In genomic region chr14:20499108-20499507, GRCh38 we compare ENCODE assay signal across 19 cellular contexts. TPM values are rescaled to one million over a fixed set of nuclear protein-coding genes. Genes with fewer than 3 reads are reported as not detected.
DNase-seq lines count a peak whose midpoint lies in the region; ATAC-seq, FAIRE-seq and TF ChIP-seq lines count a peak whose summit lies in the region.
"Had no signal": no experiment of that assay in that cellular context is flagged by ENCODE, and none has a peak within 500 bp of the region (broad histone marks: within the 10 kb centered on the region; RNA-seq: fewer than 3 reads in every experiment).

No MANE protein-coding gene starts in this region.

- H2BK5ac ChIP-seq in H1 (ENCODE audit: low read depth, low read length) = no peak overlapping the region

- no peak overlapping the region for H2AK5ac ChIP-seq in H1 (ENCODE audit: low read depth, low read length)

- no peak overlapping the region for H2BK15ac ChIP-seq in H1 (ENCODE audit: low read length)

- H3K27ac ChIP-seq in heart left ventricle = peak overlapping the region; percentile 59 to 87 (median 70)
- no peak overlapping the region for H3K27ac ChIP-seq in H1 (ENCODE audit: low read depth, low read length)
- no peak overlapping the region for H3K27ac ChIP-seq in tibial artery
- H3K27ac ChIP-seq: cardiac muscle cell, upper lobe of left lung, WERI-Rb-1 had no signal

- no peaks in the 10 kb centered on the region for H3K36me3 Mint-ChIP-seq in stimulated activated effector memory CD8-positive, alpha-beta T cell treated with anti-CD3 and anti-CD28 coated beads, Interleukin-12 subunit alpha, Interleukin-12 subunit beta, amount 100 ng/mL, for 72 hours
- H3K36me3 Mint-ChIP-seq in naive thymus-derived CD8-positive, alpha-beta T cell = peaks cover 0 to 3% (median 0%) of the 10 kb centered on the region in 3 donors

- H3K9ac ChIP-seq in H1 (replicated peaks in 1 of 4; ENCODE audit: extremely low read depth in 1 of 4, low read depth in 3 of 4, low read length in 3 of 4) = no peak overlapping the region
- H3K9ac ChIP-seq: SK-N-SH had no signal

- CTCF ChIA-PET in H1 (lab: Charles Lee; ENCODE audit: partially characterized antibody) = interaction anchor here (2.4 kb wide), 1 partner anchor 12 kb away, joined by 14 read pairs; no protein-coding TSS in a partner anchor

- H2BK20ac ChIP-seq in H1 (ENCODE audit: low read length) = no peak overlapping the region

- TF ChIP-seq RAD21 in H1 (IDR thresholded peaks at IDR 0.05 in 1 of 2, conservative IDR thresholded peaks at IDR 0.05 in 1 of 2; ENCODE audit: low read depth in 2 of 2, low read length in 2 of 2) = no peak

- no peak overlapping the region for H2BK12ac ChIP-seq in H1 (ENCODE audit: low read depth, low read length)

- no peak overlapping the region for H3K4me3 Mint-ChIP-seq in stimulated activated effector memory CD8-positive, alpha-beta T cell treated with anti-CD3 and anti-CD28 coated beads, Interleukin-12 subunit alpha, Interleukin-12 subunit beta, amount 100 ng/mL, for 72 hours
- no peak overlapping the region for H3K4me3 Mint-ChIP-seq in naive thymus-derived CD8-positive, alpha-beta T cell
- H3K4me3 Mint-ChIP-seq: activated naive CD8-positive, alpha-beta T cell treated with anti-CD3 and anti-CD28 coated beads, Interleukin-2, amount 10 ng/mL, durations not matched to agents 7 days and 5 days had no signal

- H3K36me3 ChIP-seq in heart left ventricle = no peaks in the 10 kb centered on the region
- H3K36me3 ChIP-seq in H1 (ENCODE audit: control insufficient read depth in 2 of 4, insufficient read depth in 4 of 4, low read length in 3 of 4) = no peaks in the 10 kb centered on the region
- H3K36me3 ChIP-seq in tibial artery = no peaks in the 10 kb centered on the region
- H3K36me3 ChIP-seq: cardiac muscle cell, upper lobe of left lung, WERI-Rb-1 had no signal

- TF ChIP-seq EP300 in H1 (IDR thresholded peaks at IDR 0.05; ENCODE audit: borderline replicate concordance in 1 of 2, low read depth in 2 of 2, low read length in 2 of 2) = no peak

- peaks cover 17% of the 10 kb centered on the region for H3K4me1 Mint-ChIP-seq in stimulated activated effector memory CD8-positive, alpha-beta T cell treated with anti-CD3 and anti-CD28 coated beads, Interleukin-12 subunit alpha, Interleukin-12 subunit beta, amount 100 ng/mL, for 72 hours
- peaks cover 21 to 44% (median 23%) of the 10 kb centered on the region in 4 donors for H3K4me1 Mint-ChIP-seq in naive thymus-derived CD8-positive, alpha-beta T cell

- TF ChIP-seq CTCF in heart left ventricle (IDR thresholded peaks at IDR 0.05) (no peak), H1 (IDR thresholded peaks at IDR 0.05; ENCODE audit: control extremely low read depth in 1 of 3, insufficient read depth in 1 of 3, low read depth in 1 of 3, low read length in 3 of 3) (no peak), tibial artery (IDR thresholded peaks at IDR 0.05) (no peak)

- peaks cover 0 to 1% (median 0%) of the 10 kb centered on the region in 5 donors for H3K27me3 Mint-ChIP-seq in naive thymus-derived CD8-positive, alpha-beta T cell
- H3K27me3 Mint-ChIP-seq: activated naive CD8-positive, alpha-beta T cell treated with anti-CD3 and anti-CD28 coated beads, Interleukin-2, amount 10 ng/mL, durations not matched to agents 7 days and 5 days had no signal

- no peak for DNase-seq in heart left ventricle
- no peak for DNase-seq in cardiac septum (ENCODE audit: low spot score)
- DNase-seq in M059J (ENCODE audit: low read depth) = peak; percentile 38
- DNase-seq in H1 (ENCODE audit: low read depth in 1 of 2, low spot score in 2 of 2) = peak in 1 of 2 experiments; percentile 13
- DNase-seq in stimulated activated effector memory CD8-positive, alpha-beta T cell treated with anti-CD3 and anti-CD28 coated beads, Interleukin-12 subunit alpha, Interleukin-12 subunit beta, amount 100 ng/mL, for 72 hours (ENCODE audit: low spot score in 2 of 2) = no peak
- DNase-seq in DMS153 (lab: John Stamatoyannopoulos, UW) = no peak
- DNase-seq in naive thymus-derived CD8-positive, alpha-beta T cell = no peak
- DNase-seq in tibial artery = no peak
- DNase-seq: activated CD8-positive, alpha-beta memory T cell treated with anti-CD3 and anti-CD28 coated beads, Interleukin-2, amount 50 U/mL, for 48 hours; activated naive CD8-positive, alpha-beta T cell treated with anti-CD3 and anti-CD28 coated beads, Interleukin-2, amount 10 ng/mL, durations not matched to agents 7 days and 5 days; NCI-H187; NK-92 treated with Interleukin-12 subunit alpha and Interleukin-12 subunit beta, amount 100 ng/mL, for 24 hours; retina; SK-N-SH; upper lobe of left lung; WERI-Rb-1 had no signal

- H4K8ac ChIP-seq in H1 (ENCODE audit: extremely low read depth, insufficient read depth, low read length) = no peak overlapping the region

- H3K4me1 ChIP-seq in heart left ventricle (peaks cover 0 to 38% (median 4%) of the 10 kb centered on the region in 12 donors), H1 (replicated peaks in 1 of 4; ENCODE audit: control insufficient read depth in 3 of 4, insufficient read depth in 4 of 4, low read length in 3 of 4) (peaks cover 0 to 8% (median 3%) of the 10 kb centered on the region in 4 experiments; a peak in 6 of 7 replicates), tibial artery (no peaks in the 10 kb centered on the region)

- no peaks in the 10 kb centered on the region for H4K20me1 ChIP-seq in H1 (replicated peaks in 1 of 2; ENCODE audit: control insufficient read depth in 1 of 2, insufficient read depth in 2 of 2, low read length in 2 of 2)

- peak; percentile 70 for FAIRE-seq in H1 (lab: Jason Lieb, UNC)
- FAIRE-seq: HepG2 had no signal

- intact Hi-C loops in heart left ventricle (cut with DNase I) = no loop called here
- intact Hi-C loops in cardiac septum (cut with DNase I) = no loop called here
- intact Hi-C loops in tibial artery (cut with DNase I; ENCODE audit: low total_unique reads) = loop anchor here (10.0 kb wide), 1 partner anchor 786 kb away; the partner anchor contains the start of gene RPGRIP1

- no peak overlapping the region for H2BK120ac ChIP-seq in H1 (replicated peaks; ENCODE audit: low read depth, low read length)

- H3K27me3 ChIP-seq in heart left ventricle = no peaks in the 10 kb centered on the region
- H3K27me3 ChIP-seq in H1 (replicated peaks in 1 of 4; ENCODE audit: control insufficient read depth in 3 of 4, extremely low read depth in 1 of 4, insufficient read depth in 3 of 4, low read length in 3 of 4) = no peaks in the 10 kb centered on the region
- no peaks in the 10 kb centered on the region for H3K27me3 ChIP-seq in tibial artery
- H3K27me3 ChIP-seq: cardiac muscle cell, upper lobe of left lung had no signal

- H3K23me2 ChIP-seq in H1 (ENCODE audit: low read depth, low read length) = no peaks in the 10 kb centered on the region; the same call in 1 of the 2 replicates

- no peak for TF ChIP-seq POLR2A in heart left ventricle (IDR thresholded peaks at IDR 0.05)
- TF ChIP-seq POLR2A in H1 (IDR thresholded peaks at IDR 0.05; ENCODE audit: control extremely low read depth in 1 of 2, low read depth in 2 of 2, low read length in 2 of 2) = no peak

- H3K79me1 ChIP-seq in H1 (ENCODE audit: low read depth, low read length) = no peaks in the 10 kb centered on the region

- no peak overlapping the region for H4K5ac ChIP-seq in H1 (ENCODE audit: insufficient read length, low read depth, low read length)

- H3K4me3 ChIP-seq in heart left ventricle (no peak overlapping the region), H1 (ENCODE audit: extremely low read depth in 1 of 4, insufficient read depth in 2 of 4, low read depth in 3 of 4, low read length in 4 of 4) (peak overlapping the region in 1 of 4 experiments; percentile 6; a peak in 1 of 8 replicates), tibial artery (no peak overlapping the region)
- H3K4me3 ChIP-seq: cardiac muscle cell, upper lobe of left lung had no signal

- H3K18ac ChIP-seq in H1 (ENCODE audit: extremely low read depth, low read length) = no peak overlapping the region

- no peaks in the 10 kb centered on the region for H3K79me2 ChIP-seq in H1 (ENCODE audit: control insufficient read depth in 1 of 2, insufficient read depth in 2 of 2, low read length in 2 of 2)

- no peak overlapping the region for H3K4ac ChIP-seq in H1 (replicated peaks; ENCODE audit: insufficient read length, low read depth, low read length)

- POLR2A ChIA-PET in H1 (lab: Charles Lee; ENCODE audit: partially characterized antibody) = interaction anchor here (0.8 to 2.9 kb wide), 4 partner anchors 11 to 43 kb away, joined by 3 to 13 read pairs (median 5); partner anchors contain the start of gene PNP
- POLR2A ChIA-PET in naive thymus-derived CD8-positive, alpha-beta T cell (lab: Charles Lee) = interaction anchor here (1.0 to 1.3 kb wide), 2 partner anchors 38 to 44 kb away, joined by 3 read pairs; partner anchors contain the start of genes APEX1 and PIP4P1

- no peaks in the 10 kb centered on the region for H3K9me3 ChIP-seq in heart left ventricle
- peaks cover 0 to 5% of the 10 kb centered on the region in 2 experiments; a peak in 2 of 4 replicates for H3K9me3 ChIP-seq in H1 (ENCODE audit: insufficient read depth in 2 of 2, low read depth in 1 of 2, low read length in 1 of 2)
- no peaks in the 10 kb centered on the region for H3K9me3 ChIP-seq in tibial artery
- H3K9me3 ChIP-seq: SK-N-SH, upper lobe of left lung had no signal

- H4K91ac ChIP-seq in H1 (replicated peaks; ENCODE audit: insufficient read length, low read length) = no peak overlapping the region

- ATAC-seq in heart left ventricle = peak in 2 of 4 donors; percentile 56 to 91
- peak; percentile 53 for ATAC-seq in stimulated activated effector memory CD8-positive, alpha-beta T cell treated with anti-CD3 and anti-CD28 coated beads, Interleukin-12 subunit alpha, Interleukin-12 subunit beta, amount 100 ng/mL, for 72 hours
- no peak for ATAC-seq in naive thymus-derived CD8-positive, alpha-beta T cell
- ATAC-seq: HepG2 had no signal

- peak overlapping the region in 1 of 2 experiments; percentile 14; a peak in 1 of 4 replicates for H3K4me2 ChIP-seq in H1 (ENCODE audit: insufficient read depth in 1 of 2, low read depth in 2 of 2, low read length in 2 of 2)
- H3K4me2 ChIP-seq: SK-N-SH had no signal

- H3K23ac ChIP-seq in H1 (ENCODE audit: insufficient read length) = no peak overlapping the region

- H3K56ac ChIP-seq in H1 (replicated peaks; ENCODE audit: insufficient read length, low read depth, low read length) = no peak overlapping the region

- no peaks in the 10 kb centered on the region for H3K9me3 Mint-ChIP-seq in stimulated activated effector memory CD8-positive, alpha-beta T cell treated with anti-CD3 and anti-CD28 coated beads, Interleukin-12 subunit alpha, Interleukin-12 subunit beta, amount 100 ng/mL, for 72 hours
- H3K9me3 Mint-ChIP-seq in naive thymus-derived CD8-positive, alpha-beta T cell = no peaks in the 10 kb centered on the region

- WGBS in heart left ventricle, 4 donors = 55 to 69% (median 59%) methylated on average over 4 of the region's 4 CpGs
- WGBS in H1 (ENCODE audit: extremely low coverage in 1 of 2, insufficient coverage in 1 of 2, insufficient read length in 1 of 2, insufficient replicate concordance in 2 of 2, low coverage in 1 of 2, low lambda C conversion rate in 2 of 2, missing lambda C conversion rate in 1 of 2), 2 experiments = 62% methylated on average over 4 of the region's 4 CpGs; no CpG with 5 or more reads in 1 of the 2 experiments

- H3K14ac ChIP-seq in H1 (ENCODE audit: insufficient read length) = no peak overlapping the region

- peak overlapping the region; percentile 26; the same call in 1 of the 2 replicates for H2AFZ ChIP-seq in H1 (ENCODE audit: low read length)

- H3K27ac Mint-ChIP-seq in stimulated activated effector memory CD8-positive, alpha-beta T cell treated with anti-CD3 and anti-CD28 coated beads, Interleukin-12 subunit alpha, Interleukin-12 subunit beta, amount 100 ng/mL, for 72 hours = no peak overlapping the region
- no peak overlapping the region for H3K27ac Mint-ChIP-seq in naive thymus-derived CD8-positive, alpha-beta T cell
- H3K27ac Mint-ChIP-seq: activated naive CD8-positive, alpha-beta T cell treated with anti-CD3 and anti-CD28 coated beads, Interleukin-2, amount 10 ng/mL, durations not matched to agents 7 days and 5 days had no signal

RNA-seq across cellular contexts. Expression of gene RNASE10, which starts 6.2 kb away (rescaled TPM):
- total RNA-seq in heart left ventricle (under 1 TPM in 5 of 9 donors, not detected in 4; 0.21 to 0.34 (median 0.27) TPM), cardiac septum (0.48 TPM)
- polyA plus RNA-seq in heart left ventricle (not detected), H1 (2011; rRNA removed) (not detected in 2 replicates)
- not detected in 2 replicates for total RNA-seq in M059J (2014; rRNA removed; shearing (Covaris generic))
- total RNA-seq in H1 (2021; fragmentation: NEBNext Ultra II Directional; extraction: Animal tissue kit (Norgen Biotek cat#: 25700)) = 0.67 TPM in 1 of 2 replicates, not detected in the other
- polyA plus RNA-seq in H1 (2011; cell fraction: cytosol; rRNA removed) = not detected
- polyA plus RNA-seq in H1 (2011; cell fraction: nucleus; rRNA removed) = not detected
- polyA plus RNA-seq in H1 (2012, experiment 1 of 2) = 0.19 to 0.36 TPM (median 0.30 TPM) in 3 of 4 replicates, not detected in the other
- not detected for polyA plus RNA-seq in H1 (2012, experiment 2 of 2)
- polyA plus RNA-seq in H1 (2013, experiment 1 of 2) = 0.24 TPM
- polyA plus RNA-seq in H1 (2013, experiment 2 of 2) = 0.22 TPM
- polyA minus RNA-seq in H1 (2011; rRNA and poly(A)+ RNA removed) = not detected in 2 replicates
- not detected for polyA minus RNA-seq in H1 (2011; cell fraction: cytosol; rRNA and poly(A)+ RNA removed)
- not detected for polyA minus RNA-seq in H1 (2011; cell fraction: nucleus; rRNA and poly(A)+ RNA removed)
- under 1 TPM; 0.77 to 0.83 TPM for total RNA-seq in naive thymus-derived CD8-positive, alpha-beta T cell
- polyA plus RNA-seq in naive thymus-derived CD8-positive, alpha-beta T cell = under 1 TPM in 1 of 3 donors, not detected in 2; 0.19 TPM
- total RNA-seq: cardiac muscle cell, HepG2, kidney epithelial cell had no signal
- polyA plus RNA-seq: HepG2, SK-N-SH had no signal

RNA-seq across cellular contexts. Expression of gene PNP, which starts 29.9 kb away (rescaled TPM):
- total RNA-seq in heart left ventricle (10 to 100 TPM in 6 of 9 donors, 1 to 10 TPM in 3; 4.2 to 38.5 (median 10.5) TPM), cardiac septum (17.4 TPM)
- polyA plus RNA-seq in heart left ventricle (10 to 100 TPM in 1 of 2 donors, 1 to 10 TPM in 1; 5.9 to 29.8 TPM), H1 (2011; rRNA removed) (97.6 and 130 TPM in 2 replicates)
- 79.3 and 84.2 TPM in 2 replicates for total RNA-seq in M059J (2014; rRNA removed; shearing (Covaris generic))
- 108 and 110 TPM in 2 replicates for total RNA-seq in H1 (2021; fragmentation: NEBNext Ultra II Directional; extraction: Animal tissue kit (Norgen Biotek cat#: 25700))
- polyA plus RNA-seq in H1 (2011; cell fraction: cytosol; rRNA removed) = 133 TPM
- 74.9 TPM for polyA plus RNA-seq in H1 (2011; cell fraction: nucleus; rRNA removed)
- polyA plus RNA-seq in H1 (2012, experiment 1 of 2) = 101 to 121 TPM (median 113 TPM) in 4 replicates
- polyA plus RNA-seq in H1 (2012, experiment 2 of 2) = 83.6 TPM
- polyA plus RNA-seq in H1 (2013, experiment 1 of 2) = 106 TPM
- 109 TPM for polyA plus RNA-seq in H1 (2013, experiment 2 of 2)
- 112 and 189 TPM in 2 replicates for polyA minus RNA-seq in H1 (2011; rRNA and poly(A)+ RNA removed)
- 85.6 TPM for polyA minus RNA-seq in H1 (2011; cell fraction: cytosol; rRNA and poly(A)+ RNA removed)
- polyA minus RNA-seq in H1 (2011; cell fraction: nucleus; rRNA and poly(A)+ RNA removed) = 56.1 TPM
- total RNA-seq in naive thymus-derived CD8-positive, alpha-beta T cell = 10 to 100 TPM; 64.6 to 65.7 TPM
- 10 to 100 TPM; 32.2 to 57.9 (median 40.6) TPM for polyA plus RNA-seq in naive thymus-derived CD8-positive, alpha-beta T cell

RNA-seq across cellular contexts. Expression of gene PIP4P1, which starts 37.9 kb away (rescaled TPM):
- total RNA-seq in heart left ventricle (10 to 100 TPM; 12.3 to 25.3 (median 18.0) TPM), cardiac septum (18.2 TPM)
- polyA plus RNA-seq in heart left ventricle (10 to 100 TPM; 13.9 to 39.8 TPM), H1 (2011; rRNA removed) (60.0 and 67.7 TPM in 2 replicates)
- total RNA-seq in M059J (2014; rRNA removed; shearing (Covaris generic)) = 23.8 and 27.2 TPM in 2 replicates
- total RNA-seq in H1 (2021; fragmentation: NEBNext Ultra II Directional; extraction: Animal tissue kit (Norgen Biotek cat#: 25700)) = 29.5 and 33.4 TPM in 2 replicates
- 51.0 TPM for polyA plus RNA-seq in H1 (2011; cell fraction: cytosol; rRNA removed)
- 132 TPM for polyA plus RNA-seq in H1 (2011; cell fraction: nucleus; rRNA removed)
- polyA plus RNA-seq in H1 (2012, experiment 1 of 2) = 32.7 to 41.6 TPM (median 39.1 TPM) in 4 replicates
- 45.8 TPM for polyA plus RNA-seq in H1 (2012, experiment 2 of 2)
- 30.9 TPM for polyA plus RNA-seq in H1 (2013, experiment 1 of 2)
- polyA plus RNA-seq in H1 (2013, experiment 2 of 2) = 29.3 TPM
- 45.7 and 46.2 TPM in 2 replicates for polyA minus RNA-seq in H1 (2011; rRNA and poly(A)+ RNA removed)
- 16.5 TPM for polyA minus RNA-seq in H1 (2011; cell fraction: cytosol; rRNA and poly(A)+ RNA removed)
- 41.4 TPM for polyA minus RNA-seq in H1 (2011; cell fraction: nucleus; rRNA and poly(A)+ RNA removed)
- 10 to 100 TPM; 74.2 to 76.1 TPM for total RNA-seq in naive thymus-derived CD8-positive, alpha-beta T cell
- 10 to 100 TPM; 21.0 to 31.1 (median 21.3) TPM for polyA plus RNA-seq in naive thymus-derived CD8-positive, alpha-beta T cell

RNA-seq across cellular contexts. Expression of gene APEX1, which starts 44.1 kb away (rescaled TPM):
- 10 to 100 TPM; 60.4 to 92.6 (median 76.4) TPM for total RNA-seq in heart left ventricle
- polyA plus RNA-seq in heart left ventricle = 100 to 1,000 TPM in 1 of 2 donors, 10 to 100 TPM in 1; 47.9 to 109 TPM
- 66.0 TPM for total RNA-seq in cardiac septum
- total RNA-seq in M059J (2014; rRNA removed; shearing (Covaris generic)) = 46.0 and 64.7 TPM in 2 replicates
- 384 and 404 TPM in 2 replicates for total RNA-seq in H1 (2021; fragmentation: NEBNext Ultra II Directional; extraction: Animal tissue kit (Norgen Biotek cat#: 25700))
- polyA plus RNA-seq in H1 (2011; rRNA removed) = 663 and 700 TPM in 2 replicates
- 569 TPM for polyA plus RNA-seq in H1 (2011; cell fraction: cytosol; rRNA removed)
- 419 TPM for polyA plus RNA-seq in H1 (2011; cell fraction: nucleus; rRNA removed)
- polyA plus RNA-seq in H1 (2012, experiment 1 of 2) = 386 to 452 TPM (median 414 TPM) in 4 replicates
- 452 TPM for polyA plus RNA-seq in H1 (2012, experiment 2 of 2)
- polyA plus RNA-seq in H1 (2013, experiment 1 of 2) = 438 TPM
- 437 TPM for polyA plus RNA-seq in H1 (2013, experiment 2 of 2)
- polyA minus RNA-seq in H1 (2011; rRNA and poly(A)+ RNA removed) = 469 and 561 TPM in 2 replicates
- 148 TPM for polyA minus RNA-seq in H1 (2011; cell fraction: cytosol; rRNA and poly(A)+ RNA removed)
- 103 TPM for polyA minus RNA-seq in H1 (2011; cell fraction: nucleus; rRNA and poly(A)+ RNA removed)
- total RNA-seq in naive thymus-derived CD8-positive, alpha-beta T cell = 100 to 1,000 TPM; 137 to 144 TPM
- polyA plus RNA-seq in naive thymus-derived CD8-positive, alpha-beta T cell = 100 to 1,000 TPM; 125 to 176 (median 148) TPM

RNA-seq across cellular contexts. Expression of gene OSGEP, which starts 44.5 kb away (rescaled TPM):
- total RNA-seq in heart left ventricle = 10 to 100 TPM; 16.1 to 40.9 (median 18.5) TPM
- polyA plus RNA-seq in heart left ventricle = 10 to 100 TPM; 21.6 to 30.0 TPM
- 21.2 TPM for total RNA-seq in cardiac septum
- total RNA-seq in M059J (2014; rRNA removed; shearing (Covaris generic)) = 61.5 and 70.0 TPM in 2 replicates
- 34.4 and 42.3 TPM in 2 replicates for total RNA-seq in H1 (2021; fragmentation: NEBNext Ultra II Directional; extraction: Animal tissue kit (Norgen Biotek cat#: 25700))
- 78.6 and 89.5 TPM in 2 replicates for polyA plus RNA-seq in H1 (2011; rRNA removed)
- 81.4 TPM for polyA plus RNA-seq in H1 (2011; cell fraction: cytosol; rRNA removed)
- polyA plus RNA-seq in H1 (2011; cell fraction: nucleus; rRNA removed) = 102 TPM
- 37.4 to 45.8 TPM (median 40.8 TPM) in 4 replicates for polyA plus RNA-seq in H1 (2012, experiment 1 of 2)
- polyA plus RNA-seq in H1 (2012, experiment 2 of 2) = 15.9 TPM
- 24.0 TPM for polyA plus RNA-seq in H1 (2013, experiment 1 of 2)
- polyA plus RNA-seq in H1 (2013, experiment 2 of 2) = 22.1 TPM
- polyA minus RNA-seq in H1 (2011; rRNA and poly(A)+ RNA removed) = 54.5 and 58.5 TPM in 2 replicates
- polyA minus RNA-seq in H1 (2011; cell fraction: cytosol; rRNA and poly(A)+ RNA removed) = 28.7 TPM
- 83.8 TPM for polyA minus RNA-seq in H1 (2011; cell fraction: nucleus; rRNA and poly(A)+ RNA removed)
- total RNA-seq in naive thymus-derived CD8-positive, alpha-beta T cell = 10 to 100 TPM; 82.5 to 89.2 TPM
- 10 to 100 TPM; 38.8 to 43.3 (median 42.0) TPM for polyA plus RNA-seq in naive thymus-derived CD8-positive, alpha-beta T cell

Comparison
In these comparisons a context has a peak if more than half of its experiments do, and no peak if none do; other contexts are left out.
1. H3K27ac ChIP-seq: peak in heart left ventricle (12 of 12); none in H1 (single experiment) and tibial artery (0 of 2).